Comparison of ENCODE assay signal across 1 cellular context in genomic region chr7:104967088-104967487, GRCh38.
TF ChIP-seq lines count a peak whose summit lies in the region.

No MANE protein-coding gene starts in this region.

TF ChIP-seq in K562, 482 proteins besides CTCF, POLR2A, EP300 and RAD21 (continued from another document and continues in another):
- TF ChIP-seq POLR2AphosphoS5 (IDR thresholded peaks at IDR 0.05; ENCODE audit: control insufficient read depth, insufficient read depth, low read depth, low read length): peak; percentile 96
- TF ChIP-seq SAP30 (IDR thresholded peaks at IDR 0.05; ENCODE audit: borderline replicate concordance, insufficient read depth, low read depth, low read length, poor library complexity, severe bottlenecking): no peak
- TF ChIP-seq LCOR (CRISPR knock-in tag; IDR thresholded peaks at IDR 0.05): no peak; the same call in 1 of the 2 replicates
- TF ChIP-seq KDM4B (IDR thresholded peaks at IDR 0.05; ENCODE audit: borderline replicate concordance in 2 of 2, low read depth in 1 of 2): no peak
- TF ChIP-seq NFYB (IDR thresholded peaks at IDR 0.05; ENCODE audit: extremely low read depth, insufficient read length): no peak
- TF ChIP-seq CEBPB (tag; IDR thresholded peaks at IDR 0.05): peak; percentile 94
- no peak for TF ChIP-seq BACH1 (tag; IDR thresholded peaks at IDR 0.05)
- TF ChIP-seq E2F4 (CRISPR knock-in tag; IDR thresholded peaks at IDR 0.05; ENCODE audit: low read depth): no peak
- no peak for TF ChIP-seq POU5F1 (IDR thresholded peaks at IDR 0.05; ENCODE audit: borderline replicate concordance, low read depth, low read length, partially characterized antibody)
- no peak for TF ChIP-seq E2F1 (CRISPR knock-in tag; IDR thresholded peaks at IDR 0.05)
- TF ChIP-seq SUPT5H (IDR thresholded peaks at IDR 0.05): no peak
- TF ChIP-seq TARDBP (IDR thresholded peaks at IDR 0.05): peak; percentile 76; the same call in 1 of the 2 replicates
- TF ChIP-seq MCM5 (IDR thresholded peaks at IDR 0.05; ENCODE audit: low read depth): no peak
- TF ChIP-seq MEF2A (IDR thresholded peaks at IDR 0.05; ENCODE audit: control insufficient read depth, low read depth, low read length): no peak
- no peak for TF ChIP-seq ETS1 (conservative IDR thresholded peaks at IDR 0.05; ENCODE audit: control insufficient read depth, low read depth, low read length)
- TF ChIP-seq SRSF1 (IDR thresholded peaks at IDR 0.05; ENCODE audit: low read depth, low read length): no peak
- no peak for TF ChIP-seq SMC3 (conservative IDR thresholded peaks at IDR 0.05; ENCODE audit: insufficient read depth, low read depth, low read length)
- peak; percentile 57 for TF ChIP-seq CCNT2 (IDR thresholded peaks at IDR 0.05; ENCODE audit: borderline replicate concordance, extremely low read depth, insufficient read length, low read depth, low read length)
- no peak for TF ChIP-seq CREM (IDR thresholded peaks at IDR 0.05; ENCODE audit: low read depth)
- TF ChIP-seq PCBP2 (IDR thresholded peaks at IDR 0.05; ENCODE audit: low read depth, low read length, poor library complexity, severe bottlenecking): no peak
- TF ChIP-seq DNMT1 (IDR thresholded peaks at IDR 0.05): 0 out of 2 replicates have a peak, but pooled peaks have one; percentile 30
- TF ChIP-seq ETV5 (CRISPR knock-in tag; IDR thresholded peaks at IDR 0.05; ENCODE audit: low read depth): peak; percentile 40; the same call in 1 of the 2 replicates
- TF ChIP-seq MAX (CRISPR knock-in tag; IDR thresholded peaks at IDR 0.05): no peak
- TF ChIP-seq JUNB (CRISPR knock-in tag; conservative IDR thresholded peaks at IDR 0.05): no peak
- TF ChIP-seq ZNF24 (IDR thresholded peaks at IDR 0.05): no peak
- TF ChIP-seq ZNF311 (CRISPR knock-in tag; IDR thresholded peaks at IDR 0.05): no peak
- TF ChIP-seq NUFIP1 (IDR thresholded peaks at IDR 0.05; ENCODE audit: partially characterized antibody): no peak
- TF ChIP-seq DACH1 (IDR thresholded peaks at IDR 0.05; ENCODE audit: partially characterized antibody): peak; percentile 73
- no peak for TF ChIP-seq SIN3B (IDR thresholded peaks at IDR 0.05; ENCODE audit: low read depth)
- TF ChIP-seq TSC22D4 (tag; IDR thresholded peaks at IDR 0.05): no peak
- no peak for TF ChIP-seq CHCHD3 (CRISPR knock-in tag; IDR thresholded peaks at IDR 0.05)
- TF ChIP-seq EWSR1 (IDR thresholded peaks at IDR 0.05; ENCODE audit: borderline replicate concordance, low read depth, partially characterized antibody): no peak
- no peak for TF ChIP-seq ZNF277 (CRISPR knock-in tag; IDR thresholded peaks at IDR 0.05; ENCODE audit: borderline replicate concordance)
- TF ChIP-seq GTF2B (IDR thresholded peaks at IDR 0.05; ENCODE audit: extremely low read depth, insufficient read length): no peak
- 0 out of 2 replicates have a peak, but pooled peaks have one; percentile 35 for TF ChIP-seq ESRRA (IDR thresholded peaks at IDR 0.05; ENCODE audit: borderline replicate concordance, low read depth)
- peak; percentile 54 for TF ChIP-seq HMGN3 (IDR thresholded peaks at IDR 0.05; ENCODE audit: borderline replicate concordance, extremely low read depth, insufficient read length, low read depth, low read length)
- no peak for TF ChIP-seq FOXA1 (IDR thresholded peaks at IDR 0.05; ENCODE audit: borderline replicate concordance)
- TF ChIP-seq NFIC (IDR thresholded peaks at IDR 0.05): peak; percentile 91
- TF ChIP-seq SPI1 (IDR thresholded peaks at IDR 0.05; ENCODE audit: borderline replicate concordance, low read depth, low read length): no peak
- peak; percentile 98 for TF ChIP-seq TEAD4 (IDR thresholded peaks at IDR 0.05; ENCODE audit: low read length)
- no peak for TF ChIP-seq TEAD4 (CRISPR knock-in tag; IDR thresholded peaks at IDR 0.05; ENCODE audit: borderline replicate concordance)
- TF ChIP-seq ATF4 (CRISPR knock-in tag; IDR thresholded peaks at IDR 0.05): no peak
- peak; percentile 57; the same call in 1 of the 2 replicates for TF ChIP-seq ZNF395 (CRISPR knock-in tag; IDR thresholded peaks at IDR 0.05)
- 0 out of 2 replicates have a peak, but pooled peaks have one; percentile 45 for TF ChIP-seq ZNF766 (CRISPR knock-in tag; conservative IDR thresholded peaks at IDR 0.05)
- TF ChIP-seq SMAD4 (CRISPR knock-in tag; conservative IDR thresholded peaks at IDR 0.05): peak; percentile 93
- no peak for TF ChIP-seq ARID3A (IDR thresholded peaks at IDR 0.05; ENCODE audit: borderline replicate concordance, low read depth, low read length)
- no peak for TF ChIP-seq IRF9 (tag; IDR thresholded peaks at IDR 0.05)
- no peak for TF ChIP-seq PHB (CRISPR knock-in tag; IDR thresholded peaks at IDR 0.05)
- TF ChIP-seq FOXM1 (IDR thresholded peaks at IDR 0.05; ENCODE audit: low read depth): peak; percentile 92
- TF ChIP-seq FOXM1 (CRISPR knock-in tag; IDR thresholded peaks at IDR 0.05; ENCODE audit: low read depth): no peak
- no peak for TF ChIP-seq RBFOX2 (IDR thresholded peaks at IDR 0.05; ENCODE audit: low read depth, low read length)
- peak; percentile 77 for TF ChIP-seq MTA1 (IDR thresholded peaks at IDR 0.05; ENCODE audit: borderline replicate concordance)
- TF ChIP-seq GATAD2A (IDR thresholded peaks at IDR 0.05): no peak
- TF ChIP-seq AFF4 (CRISPR knock-in tag; IDR thresholded peaks at IDR 0.05): no peak
- TF ChIP-seq PRMT5 (CRISPR knock-in tag; IDR thresholded peaks at IDR 0.05): no peak
- no peak for TF ChIP-seq ELF1 (tag; IDR thresholded peaks at IDR 0.05)
- TF ChIP-seq SAFB (IDR thresholded peaks at IDR 0.05; ENCODE audit: borderline replicate concordance, low read depth, low read length): no peak
- TF ChIP-seq TCFL5 (CRISPR knock-in tag; conservative IDR thresholded peaks at IDR 0.05): no peak
- no peak for TF ChIP-seq LARP7 (IDR thresholded peaks at IDR 0.05)
- no peak for TF ChIP-seq FOXA3 (CRISPR knock-in tag; conservative IDR thresholded peaks at IDR 0.05 in 1 of 2, IDR thresholded peaks at IDR 0.05 in 1 of 2)
- TF ChIP-seq ZFP36 (IDR thresholded peaks at IDR 0.05; ENCODE audit: low read depth, low read length, partially characterized antibody): no peak
